ENCODE assay signal across 15 cellular contexts in the genomic region with DNA sequence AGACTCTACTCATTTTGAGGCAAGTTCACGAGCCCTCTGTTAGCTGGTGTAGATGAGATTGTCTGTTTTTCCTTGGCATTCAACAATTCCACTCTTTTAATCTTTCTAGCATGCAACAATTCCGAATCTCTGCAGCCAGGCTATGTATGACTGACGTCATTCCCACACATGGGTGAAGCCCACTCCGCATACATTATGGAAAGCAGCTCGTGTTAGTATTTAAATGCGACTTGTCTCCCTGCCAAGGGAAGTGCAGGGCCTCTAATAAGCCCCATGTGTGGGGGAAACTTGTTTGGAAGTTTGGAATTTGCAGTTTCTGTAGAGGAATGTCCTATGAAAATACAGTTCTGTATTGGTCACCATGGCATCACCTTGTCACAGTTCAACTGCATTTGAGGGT.
"Had no signal": no experiment of that assay in that cellular context is flagged by ENCODE, and none has a peak within 500 bp of the region (broad histone marks: within the 10 kb centered on the region; RNA-seq: fewer than 3 reads in every experiment).

No MANE protein-coding gene starts in this region.

- H3K27me3 ChIP-seq: gastroesophageal sphincter had no signal

- H3K27ac ChIP-seq: gastroesophageal sphincter, left ventricle myocardium inferior, thoracic aorta had no signal

- H3K27ac Mint-ChIP-seq: activated naive CD8-positive, alpha-beta T cell treated with anti-CD3 and anti-CD28 coated beads, Interleukin-2, amount 10 ng/mL, durations not matched to agents 7 days and 5 days; memory B cell; natural killer cell; progenitor cell of endocrine pancreas had no signal

- H3K4me1 ChIP-seq: gastroesophageal sphincter, left ventricle myocardium inferior had no signal

- H3K4me3 Mint-ChIP-seq: activated naive CD8-positive, alpha-beta T cell treated with anti-CD3 and anti-CD28 coated beads, Interleukin-2, amount 10 ng/mL, durations not matched to agents 7 days and 5 days; memory B cell; natural killer cell had no signal

- H3K27me3 Mint-ChIP-seq: activated naive CD8-positive, alpha-beta T cell treated with anti-CD3 and anti-CD28 coated beads, Interleukin-2, amount 10 ng/mL, durations not matched to agents 7 days and 5 days; memory B cell; progenitor cell of endocrine pancreas had no signal

- H3K9me3 ChIP-seq: gastroesophageal sphincter, left ventricle myocardium inferior, thoracic aorta had no signal

- H3K4me1 Mint-ChIP-seq: activated naive CD8-positive, alpha-beta T cell treated with anti-CD3 and anti-CD28 coated beads, Interleukin-2, amount 10 ng/mL, durations not matched to agents 7 days and 5 days; memory B cell; natural killer cell had no signal

- DNase-seq: activated naive CD4-positive, alpha-beta T cell; activated naive CD8-positive, alpha-beta T cell treated with anti-CD3 and anti-CD28 coated beads, Interleukin-2, amount 10 ng/mL, durations not matched to agents 7 days and 5 days; activated T-cell treated with anti-CD3 and anti-CD28 coated beads for 4 hours; anterior cingulate cortex; cerebellar nuclear complex; effector CD8-positive, alpha-beta T cell; left ventricle myocardium inferior; natural killer cell; nucleus accumbens; right cardiac atrium; small intestine had no signal

- H3K4me3 ChIP-seq: gastroesophageal sphincter, left ventricle myocardium inferior, thoracic aorta had no signal

- H3K36me3 ChIP-seq: gastroesophageal sphincter, left ventricle myocardium inferior, thoracic aorta had no signal

- H3K36me3 Mint-ChIP-seq: activated naive CD8-positive, alpha-beta T cell treated with anti-CD3 and anti-CD28 coated beads, Interleukin-2, amount 10 ng/mL, durations not matched to agents 7 days and 5 days; memory B cell had no signal
